8 cellular contexts compared by ENCODE assay signal in genomic region chr19:3201911-3202310, GRCh38. TPM values are rescaled to one million over a fixed set of nuclear protein-coding genes. Genes with fewer than 3 reads are reported as not detected.
"Had no signal": no experiment of that assay in that cellular context is flagged by ENCODE, and none has a peak within 500 bp of the region (broad histone marks: within the 10 kb centered on the region; RNA-seq: fewer than 3 reads in every experiment).

No MANE protein-coding gene starts in this region.

- H3K4me1 ChIP-seq: HAP-1 had no signal

- H3K4me3 ChIP-seq: GM23248, HAP-1 had no signal

- DNase-seq: GM23248, GOT3, KBM-7 had no signal

- H2AFZ ChIP-seq: GM23248 had no signal

- H3K9ac ChIP-seq: GM23248 had no signal

- H3K9me3 ChIP-seq: HAP-1 had no signal

- H3K27ac ChIP-seq: GM23248 had no signal

RNA-seq across cellular contexts. Expression of gene CELF5, which starts 22.6 kb away (rescaled TPM):
- polyA plus RNA-seq: GM23248, IgD-negative memory B cell had no signal

RNA-seq across cellular contexts. Expression of gene S1PR4, which starts 23.3 kb away (rescaled TPM):
- total RNA-seq: GM23248, H4, H7, HT-29 had no signal
- polyA plus RNA-seq: GM23248 had no signal
